12 cellular contexts compared by ENCODE assay signal in genomic region chr2:96529376-96530143, GRCh38. TPM values are rescaled to one million over a fixed set of nuclear protein-coding genes. Genes with fewer than 3 reads are reported as not detected.
A peak's percentile ranks its signal among the peaks of the same experiment; 100 is the strongest.
DNase-seq lines count a peak whose midpoint lies in the region; ATAC-seq, FAIRE-seq and TF ChIP-seq lines count a peak whose summit lies in the region.
"Had no signal": no experiment of that assay in that cellular context is flagged by ENCODE, and none has a peak within 500 bp of the region (broad histone marks: within the 10 kb centered on the region; RNA-seq: fewer than 3 reads in every experiment).

No MANE protein-coding gene starts in this region.

- 88 to 96% (median 92%) methylated on average over 8 to 9 of the region's 9 CpGs for WGBS in heart left ventricle, 4 donors

- no peak for DNase-seq in heart left ventricle
- DNase-seq in left cardiac atrium, result no peak
- no peak for DNase-seq in activated naive CD8-positive, alpha-beta T cell treated with anti-CD3 and anti-CD28 coated beads, Interleukin-2, amount 50 U/mL, for 24 hours
- no peak for DNase-seq in neural crest cell (ENCODE audit: low read depth, low spot score)
- peak; percentile 55 for DNase-seq in upper lobe of right lung
- no peak for DNase-seq in stimulated activated CD8-positive, alpha-beta memory T cell treated with anti-CD3 and anti-CD28 coated beads, Interleukin-4, amount 100 ng/mL, for 48 hours
- no peak for DNase-seq in frontal cortex (ENCODE audit: low spot score in 2 of 2)
- DNase-seq in Calu3, result no peak
- DNase-seq: effector memory CD4-positive, alpha-beta T cell had no signal

- H3K27ac ChIP-seq in heart left ventricle, result peak overlapping the region; percentile 61 to 100 (median 84)
- peak overlapping the region; percentile 86 for H3K27ac ChIP-seq in upper lobe of right lung

- H3K36me3 ChIP-seq in heart left ventricle (no peaks in the 10 kb centered on the region), upper lobe of right lung (no peaks in the 10 kb centered on the region)
- H3K36me3 ChIP-seq: HAP-1 had no signal

- no peak for FAIRE-seq in frontal cortex (lab: Jason Lieb, UNC)
- FAIRE-seq: astrocyte had no signal

- H3K9me3 Mint-ChIP-seq in activated naive CD8-positive, alpha-beta T cell treated with anti-CD3 and anti-CD28 coated beads, Interleukin-2, amount 50 U/mL, for 24 hours, result no peaks in the 10 kb centered on the region
- H3K9me3 Mint-ChIP-seq in neural crest cell (no peaks in the 10 kb centered on the region), Calu3 (ENCODE audit: low read depth, unreplicated experiment) (no peaks in the 10 kb centered on the region)

- peaks cover 2% of the 10 kb centered on the region for H3K27me3 Mint-ChIP-seq in activated naive CD8-positive, alpha-beta T cell treated with anti-CD3 and anti-CD28 coated beads, Interleukin-2, amount 50 U/mL, for 24 hours
- H3K27me3 Mint-ChIP-seq in neural crest cell (ENCODE audit: low read depth), result no peaks in the 10 kb centered on the region
- peaks cover 15% of the 10 kb centered on the region for H3K27me3 Mint-ChIP-seq in Calu3 (ENCODE audit: unreplicated experiment)

- no peaks in the 10 kb centered on the region for H3K9me3 ChIP-seq in heart left ventricle
- H3K9me3 ChIP-seq in upper lobe of right lung, result no peaks in the 10 kb centered on the region
- H3K9me3 ChIP-seq: HAP-1 had no signal

- H3K4me3 ChIP-seq in heart left ventricle (no peak overlapping the region), upper lobe of right lung (no peak overlapping the region)
- H3K4me3 ChIP-seq: HAP-1 had no signal

- CTCF ChIA-PET in Calu3 (lab: Charles Lee), result interaction anchor here (1.1 kb wide), 1 partner anchor 53 kb away, joined by 3 read pairs; no protein-coding TSS in a partner anchor

- no peak for TF ChIP-seq CTCF in heart left ventricle (IDR thresholded peaks at IDR 0.05)
- no peak for TF ChIP-seq CTCF in neural crest cell (conservative IDR thresholded peaks at IDR 0.05)
- no peak for TF ChIP-seq CTCF in upper lobe of right lung (IDR thresholded peaks at IDR 0.05)
- TF ChIP-seq CTCF in Calu3 (IDR thresholded peaks at IDR 0.05; ENCODE audit: unreplicated experiment), result no peak

- peak overlapping the region; percentile 36 for H3K4me3 Mint-ChIP-seq in activated naive CD8-positive, alpha-beta T cell treated with anti-CD3 and anti-CD28 coated beads, Interleukin-2, amount 50 U/mL, for 24 hours
- H3K4me3 Mint-ChIP-seq in neural crest cell (peak overlapping the region; percentile 52), Calu3 (ENCODE audit: low read depth, unreplicated experiment) (no peak overlapping the region)

- no TSS peak for BruUV-seq in Calu3 (replicated peaks; lab: Mats Ljungman, UMichigan)

- H3K27ac Mint-ChIP-seq in activated naive CD8-positive, alpha-beta T cell treated with anti-CD3 and anti-CD28 coated beads, Interleukin-2, amount 50 U/mL, for 24 hours, result peak overlapping the region; percentile 89
- H3K27ac Mint-ChIP-seq in neural crest cell (ENCODE audit: unreplicated experiment) (no peak overlapping the region), Calu3 (ENCODE audit: unreplicated experiment) (no peak overlapping the region)

- H3K36me3 Mint-ChIP-seq in activated naive CD8-positive, alpha-beta T cell treated with anti-CD3 and anti-CD28 coated beads, Interleukin-2, amount 50 U/mL, for 24 hours (ENCODE audit: low read depth), result no peaks in the 10 kb centered on the region
- H3K36me3 Mint-ChIP-seq in neural crest cell (ENCODE audit: low read depth), result no peaks in the 10 kb centered on the region
- H3K36me3 Mint-ChIP-seq in Calu3 (ENCODE audit: insufficient read depth, unreplicated experiment), result peaks cover 7% of the 10 kb centered on the region

- no peak for ATAC-seq in heart left ventricle
- no peak for ATAC-seq in left cardiac atrium
- ATAC-seq in activated naive CD8-positive, alpha-beta T cell treated with anti-CD3 and anti-CD28 coated beads, Interleukin-2, amount 50 U/mL, for 24 hours, result no peak
- ATAC-seq in upper lobe of right lung, result no peak

- peaks cover 88% of the 10 kb centered on the region for H3K4me1 Mint-ChIP-seq in activated naive CD8-positive, alpha-beta T cell treated with anti-CD3 and anti-CD28 coated beads, Interleukin-2, amount 50 U/mL, for 24 hours
- H3K4me1 Mint-ChIP-seq in neural crest cell (peaks cover 32% of the 10 kb centered on the region), Calu3 (ENCODE audit: low read depth, unreplicated experiment) (no peaks in the 10 kb centered on the region)

- no peak for TF ChIP-seq POLR2A in heart left ventricle (IDR thresholded peaks at IDR 0.05)

- intact Hi-C loops in heart left ventricle (cut with DNase I), result loop anchor here in 3 of 10 donors (10.0 kb wide), 3 partner anchors 235 to 325 kb away; partner anchors contain the start of genes CNNM3 (in 1 of the 3), CNNM4 (in 1 of the 3) and STARD7 (in 1 of the 3)
- intact Hi-C loops in left cardiac atrium (cut with DNase I), result no loop called here
- intact Hi-C loops in upper lobe of right lung (cut with DNase I), result no loop called here
- intact Hi-C loops in Calu3 (cut with micrococcal nuclease; ENCODE audit: unreplicated experiment), result no loop called here

- H3K4me1 ChIP-seq in heart left ventricle (peaks cover 27 to 81% (median 58%) of the 10 kb centered on the region in 12 donors), upper lobe of right lung (peaks cover 63% of the 10 kb centered on the region)

- H3K27me3 ChIP-seq in heart left ventricle (no peaks in the 10 kb centered on the region), upper lobe of right lung (no peaks in the 10 kb centered on the region)

RNA-seq across cellular contexts. Expression of gene ARID5A, which starts 7.0 kb away (rescaled TPM):
- 10 to 100 TPM; 13.3 to 50.2 (median 28.2) TPM for total RNA-seq in heart left ventricle
- polyA plus RNA-seq in heart left ventricle, result 10 to 100 TPM; 35.6 to 41.2 TPM
- total RNA-seq in left cardiac atrium, result 10 to 100 TPM; 10.5 to 24.1 TPM
- 12.0 and 12.9 TPM in 2 replicates for total RNA-seq in neural crest cell
- total RNA-seq in upper lobe of right lung, result 32.8 TPM
- 1.6 TPM for total RNA-seq in frontal cortex
- 9.3 and 11.7 TPM in 2 replicates for total RNA-seq in Calu3 (2022)

RNA-seq across cellular contexts. Expression of gene NEURL3, which starts 24.4 kb away (rescaled TPM):
- under 1 TPM in 2 of 9 donors, not detected in 7; 0.27 to 0.75 TPM for total RNA-seq in heart left ventricle
- under 1 TPM in 1 of 2 donors, not detected in 1; 0.07 TPM for polyA plus RNA-seq in heart left ventricle
- under 1 TPM in 1 of 2 donors, not detected in 1; 0.31 TPM for total RNA-seq in left cardiac atrium
- total RNA-seq in neural crest cell, result 0.21 TPM in 1 of 2 replicates, not detected in the other
- 0.29 TPM for total RNA-seq in upper lobe of right lung
- total RNA-seq in frontal cortex, result not detected
- total RNA-seq in Calu3 (2022), result 18.5 and 19.7 TPM in 2 replicates
- polyA plus RNA-seq: BJ had no signal

Comparison
In these comparisons a context has a peak if more than half of its experiments do, and no peak if none do; other contexts are left out.
1. RNA of gene NEURL3, which starts 24.4 kb away (total RNA-seq): 18.5 to 19.7 TPM in Calu3; 0.31 TPM in left cardiac atrium, 0.29 TPM in upper lobe of right lung (single experiment), 0.21 TPM in neural crest cell, 0.27 to 0.75 TPM in heart left ventricle and not detected in frontal cortex (single experiment); every median in the first group is over 10 times any median in the second.